20 cellular contexts compared by ENCODE assay signal in genomic region chr11:47106839-47107520, GRCh38.
DNase-seq lines count a peak whose midpoint lies in the region; ATAC-seq, FAIRE-seq and TF ChIP-seq lines count a peak whose summit lies in the region.
"Had no signal": no experiment of that assay in that cellular context is flagged by ENCODE, and none has a peak within 500 bp of the region (broad histone marks: within the 10 kb centered on the region; RNA-seq: fewer than 3 reads in every experiment).

No MANE protein-coding gene starts in this region.

- no peak overlapping the region for H4K91ac ChIP-seq in neuronal stem cell (ENCODE audit: low read depth, low read length, poor library complexity)

- H4K8ac ChIP-seq in neuronal stem cell (ENCODE audit: low read depth, low read length) = no peak overlapping the region

- H3K14ac ChIP-seq in neuronal stem cell (ENCODE audit: low read length) = no peak overlapping the region

- no peak overlapping the region for H3K4me3 ChIP-seq in endodermal cell (ENCODE audit: low read length)
- H3K4me3 ChIP-seq in neuronal stem cell (ENCODE audit: low read length in 2 of 2) = no peak overlapping the region
- H3K4me3 ChIP-seq: hepatocyte, left lung, MG63 had no signal

- TF ChIP-seq CTCF in endodermal cell (conservative IDR thresholded peaks at IDR 0.05) = no peak

- H3K9ac ChIP-seq in endodermal cell (ENCODE audit: extremely low read depth, low read length, poor library complexity, severe bottlenecking) (no peak overlapping the region), neuronal stem cell (ENCODE audit: low read depth, low read length, poor library complexity) (peak overlapping the region; percentile 13)

- H2BK5ac ChIP-seq in neuronal stem cell (ENCODE audit: low read length) = no peak overlapping the region

- peak; percentile 90 for DNase-seq in DMS153 (lab: John Stamatoyannopoulos, UW)
- peak; percentile 73 for DNase-seq in NCI-H146 treated with DMSO at 0.1 percent for 48 hours (lab: John Stamatoyannopoulos, UW; ENCODE audit: unreplicated experiment)
- DNase-seq in endodermal cell = no peak
- no peak for DNase-seq in neuronal stem cell (ENCODE audit: low spot score)
- DNase-seq in T-helper 9 cell = no peak
- DNase-seq in GM12892 (ENCODE audit: insufficient read length) = no peak
- DNase-seq in activated gamma-delta T cell treated with Interleukin-2 at 50 U/mL for 16 hours = no peak
- DNase-seq: activated effector memory CD4-positive, alpha-beta T cell treated with anti-CD3 and anti-CD28 coated beads, Interleukin-2, amount 50 U/mL, for 16 hours; left lung; MG63; naive thymus-derived CD8-positive, alpha-beta T cell; NCI-H446 treated with DMSO at 0.1 percent for 48 hours; stimulated activated CD4-positive, alpha-beta T cell treated with anti-CD3 and anti-CD28 coated beads, Interleukin-2, amount 100 ng/mL, for 48 hours; SW 1271; trophoblast cell; WERI-Rb-1 had no signal

- peak overlapping the region; percentile 2 for H3K18ac ChIP-seq in neuronal stem cell (ENCODE audit: low read length)

- no peaks in the 10 kb centered on the region for H3K27me3 ChIP-seq in endodermal cell (ENCODE audit: control insufficient read depth, insufficient read depth, low read length, poor library complexity, severe bottlenecking)
- H3K27me3 ChIP-seq in neuronal stem cell (ENCODE audit: control insufficient read depth in 3 of 3, insufficient read depth in 3 of 3, low read depth in 1 of 3, low read length in 3 of 3) = no peaks in the 10 kb centered on the region
- H3K27me3 ChIP-seq: hepatocyte, left lung, MG63 had no signal

- H3K27ac Mint-ChIP-seq in endodermal cell = peak overlapping the region; percentile 15
- H3K27ac Mint-ChIP-seq: naive thymus-derived CD8-positive, alpha-beta T cell had no signal

- H3K4ac ChIP-seq in neuronal stem cell (ENCODE audit: low read length) = no peak overlapping the region

- no peak overlapping the region for H2BK120ac ChIP-seq in neuronal stem cell (ENCODE audit: low read depth, low read length)

- H2BK12ac ChIP-seq in neuronal stem cell (ENCODE audit: low read length) = no peak overlapping the region

- H3K9me3 ChIP-seq in endodermal cell (ENCODE audit: control insufficient read depth, low read length) = no peaks in the 10 kb centered on the region
- H3K9me3 ChIP-seq in neuronal stem cell (replicated peaks in 1 of 2; ENCODE audit: control insufficient read depth in 2 of 2, insufficient read depth in 1 of 2, low read depth in 1 of 2, low read length in 2 of 2) = no peaks in the 10 kb centered on the region
- H3K9me3 ChIP-seq: left lung, MG63 had no signal

- no peak overlapping the region for H2BK15ac ChIP-seq in neuronal stem cell (ENCODE audit: low read length)

- H3K9me3 Mint-ChIP-seq in endodermal cell = no peaks in the 10 kb centered on the region
- H3K9me3 Mint-ChIP-seq: naive thymus-derived CD8-positive, alpha-beta T cell had no signal

- H3K4me1 ChIP-seq in endodermal cell (ENCODE audit: control insufficient read depth, insufficient read depth, low read length) (peaks cover 21% of the 10 kb centered on the region), neuronal stem cell (ENCODE audit: control insufficient read depth in 2 of 2, insufficient read depth in 1 of 2, low read depth in 1 of 2, low read length in 2 of 2) (peaks cover 17 to 27% of the 10 kb centered on the region in 2 donors)
- H3K4me1 ChIP-seq: left lung had no signal

- no peak for TF ChIP-seq POLR2A in GM12892 (IDR thresholded peaks at IDR 0.05; ENCODE audit: low read depth, low read length)

- no peak overlapping the region for H2AFZ ChIP-seq in neuronal stem cell (ENCODE audit: low read length)
- H2AFZ ChIP-seq: hepatocyte had no signal

- H3K4me3 Mint-ChIP-seq in endodermal cell = no peak overlapping the region
- H3K4me3 Mint-ChIP-seq: naive thymus-derived CD8-positive, alpha-beta T cell had no signal

- H3K27me3 Mint-ChIP-seq in endodermal cell (ENCODE audit: insufficient read depth) = no peaks in the 10 kb centered on the region
- H3K27me3 Mint-ChIP-seq: naive thymus-derived CD8-positive, alpha-beta T cell had no signal

- H3K79me1 ChIP-seq in neuronal stem cell (ENCODE audit: low read depth, low read length) = no peaks in the 10 kb centered on the region

- H3K36me3 ChIP-seq in endodermal cell (ENCODE audit: control insufficient read depth, insufficient read depth, low read length) = no peaks in the 10 kb centered on the region
- H3K36me3 ChIP-seq in neuronal stem cell (replicated peaks in 1 of 2; ENCODE audit: control insufficient read depth in 2 of 2, insufficient read depth in 2 of 2, low read length in 2 of 2) = no peaks in the 10 kb centered on the region
- H3K36me3 ChIP-seq: left lung, MG63, WERI-Rb-1 had no signal

- no peak overlapping the region for H3K4me2 ChIP-seq in neuronal stem cell (ENCODE audit: insufficient read depth, low read length, poor library complexity, severe bottlenecking)
- H3K4me2 ChIP-seq: hepatocyte had no signal

- H3K36me3 Mint-ChIP-seq in endodermal cell (ENCODE audit: low read depth) = peaks cover 3% of the 10 kb centered on the region
- H3K36me3 Mint-ChIP-seq: naive thymus-derived CD8-positive, alpha-beta T cell had no signal

- H3K4me1 Mint-ChIP-seq in endodermal cell = peaks cover 33% of the 10 kb centered on the region

- no peak for FAIRE-seq in GM12892 (lab: Jason Lieb, UNC)
- FAIRE-seq: H1 had no signal

- no peak overlapping the region for H2AK5ac ChIP-seq in neuronal stem cell (ENCODE audit: low read depth, low read length)

- WGBS in endodermal cell (ENCODE audit: insufficient coverage in 1 of 2, insufficient read length in 1 of 2), 2 experiments = 79 to 94% methylated on average over 2 to 7 of the region's 7 CpGs
- no CpG with 5 or more reads among the region's 7 CpGs for WGBS in neuronal stem cell (ENCODE audit: extremely low coverage in 2 of 2, insufficient read length in 2 of 2, insufficient replicate concordance in 1 of 2), 2 donors

- H3K27ac ChIP-seq in endodermal cell (ENCODE audit: low read depth, low read length) (peak overlapping the region; percentile 27), neuronal stem cell (replicated peaks; ENCODE audit: low read length) (peak overlapping the region; percentile 0)
- H3K27ac ChIP-seq: hepatocyte, left lung, WERI-Rb-1 had no signal

- no peak for ATAC-seq in GM21576 (IDR thresholded peaks at IDR 0.05; ENCODE audit: unreplicated experiment)
- ATAC-seq: left lung; naive thymus-derived CD8-positive, alpha-beta T cell; sciatic nerve had no signal

- H3K23ac ChIP-seq in neuronal stem cell (ENCODE audit: low read depth, low read length, poor library complexity) = no peak overlapping the region

Comparison
In these comparisons a context has a peak if more than half of its experiments do, and no peak if none do; other contexts are left out.
1. DNase-seq: peak in DMS153 (single experiment) and NCI-H146 treated with DMSO at 0.1 percent for 48 hours (single experiment); none in endodermal cell (single experiment), neuronal stem cell (single experiment), T-helper 9 cell (single experiment), GM12892 (single experiment) and activated gamma-delta T cell treated with Interleukin-2 at 50 U/mL for 16 hours (single experiment).